Comparison of ENCODE assay signal across 8 cellular contexts in the genomic region with DNA sequence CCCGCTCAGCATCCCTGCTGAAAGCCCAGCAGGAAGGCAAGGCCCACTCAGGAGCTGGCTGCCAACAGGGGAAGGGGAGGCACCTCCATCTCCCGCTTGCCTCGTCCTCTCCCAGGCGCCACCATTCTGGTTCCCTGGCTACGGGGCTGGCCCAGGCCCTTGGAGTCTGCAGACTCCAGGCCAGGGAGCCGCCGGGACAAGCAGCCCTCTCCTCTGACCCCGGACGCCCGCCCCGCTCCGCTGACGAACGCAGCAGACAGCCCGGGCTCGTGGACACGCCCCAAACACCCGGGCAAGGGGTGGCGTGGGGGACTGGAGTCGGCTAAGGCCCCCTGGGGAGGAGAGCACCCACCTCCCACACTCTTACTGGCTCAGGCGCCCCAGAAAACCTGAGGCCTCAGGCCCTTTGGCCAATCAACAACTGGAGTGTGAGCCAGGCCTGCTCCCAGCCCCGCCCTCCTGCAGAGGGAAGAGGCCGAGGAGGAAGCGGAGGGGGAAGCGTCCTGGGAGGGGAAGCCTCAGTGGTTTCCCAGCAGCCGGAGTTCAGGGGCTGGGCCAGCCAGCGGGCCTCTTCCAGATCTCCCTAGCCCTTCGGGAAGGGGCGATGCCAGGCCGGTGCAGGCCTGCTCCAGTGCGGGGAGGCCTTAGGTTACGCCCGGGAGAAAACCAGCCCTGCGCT. TPM values are rescaled to one million over a fixed set of nuclear protein-coding genes. Genes with fewer than 3 reads are reported as not detected.
DNase-seq lines count a peak whose midpoint lies in the region; ATAC-seq and TF ChIP-seq lines count a peak whose summit lies in the region.

No MANE protein-coding gene starts in this region.

- H3K4me1 Mint-ChIP-seq in activated T-helper 2 cell treated with anti-CD3 and anti-CD28 coated beads, Interferon-gamma antibody, Interleukin-2, Interleukin-4, amounts not matched to agents 10 μg/mL and 5 μg/mL and 100 μg/mL, durations not matched to agents 14 hours and 24 hours and 36 hours (ENCODE audit: low read depth) = peaks cover 40% of the 10 kb centered on the region

- TF ChIP-seq CTCF in BE2C (IDR thresholded peaks at IDR 0.05; ENCODE audit: low read depth, low read length) = no peak

- H3K27ac Mint-ChIP-seq in activated T-helper 2 cell treated with anti-CD3 and anti-CD28 coated beads, Interferon-gamma antibody, Interleukin-2, Interleukin-4, amounts not matched to agents 10 μg/mL and 5 μg/mL and 100 μg/mL, durations not matched to agents 14 hours and 24 hours and 36 hours = peak overlapping the region; percentile 77

- peaks cover 5% of the 10 kb centered on the region for H3K36me3 Mint-ChIP-seq in activated T-helper 2 cell treated with anti-CD3 and anti-CD28 coated beads, Interferon-gamma antibody, Interleukin-2, Interleukin-4, amounts not matched to agents 10 μg/mL and 5 μg/mL and 100 μg/mL, durations not matched to agents 14 hours and 24 hours and 36 hours (ENCODE audit: low read depth)

- H3K27me3 Mint-ChIP-seq in activated T-helper 2 cell treated with anti-CD3 and anti-CD28 coated beads, Interferon-gamma antibody, Interleukin-2, Interleukin-4, amounts not matched to agents 10 μg/mL and 5 μg/mL and 100 μg/mL, durations not matched to agents 14 hours and 24 hours and 36 hours (ENCODE audit: low read depth) = no peaks in the 10 kb centered on the region

- no peaks in the 10 kb centered on the region for H3K27me3 ChIP-seq in BE2C
- H3K27me3 ChIP-seq in NT2/D1 (ENCODE audit: insufficient read depth, insufficient read length) = no peaks in the 10 kb centered on the region
- no peaks in the 10 kb centered on the region for H3K27me3 ChIP-seq in muscle layer of duodenum (ENCODE audit: low read depth, low read length)

- DNase-seq in BE2C = peak; percentile 92
- DNase-seq in NT2/D1 (ENCODE audit: low read depth, low spot score) = peak; percentile 66
- DNase-seq in activated T-helper 2 cell treated with anti-CD3 and anti-CD28 coated beads, Interferon-gamma antibody, Interleukin-2, Interleukin-4, amounts not matched to agents 10 μg/mL and 5 μg/mL and 100 μg/mL, durations not matched to agents 14 hours and 24 hours and 36 hours (ENCODE audit: low spot score) = peak; percentile 67
- DNase-seq in fibroblast of gingiva (ENCODE audit: low read depth) = peak; percentile 99
- peak; percentile 51 for DNase-seq in superior temporal gyrus (ENCODE audit: extremely low spot score)
- no peak for DNase-seq in NCI-H2081 treated with DMSO at 0.1 percent for 48 hours (lab: John Stamatoyannopoulos, UW)

- ATAC-seq in GM21529 (IDR thresholded peaks at IDR 0.05; ENCODE audit: unreplicated experiment) = peak; percentile 17

- intact Hi-C loops in activated T-helper 2 cell treated with anti-CD3 and anti-CD28 coated beads, Interferon-gamma antibody, Interleukin-2, Interleukin-4, amounts not matched to agents 10 μg/mL and 5 μg/mL and 100 μg/mL, durations not matched to agents 14 hours and 24 hours and 36 hours (cut with micrococcal nuclease) = no loop called here

- H3K36me3 ChIP-seq in BE2C = peaks cover 6% of the 10 kb centered on the region; the same call in 1 of the 2 replicates
- no peaks in the 10 kb centered on the region for H3K36me3 ChIP-seq in NT2/D1 (ENCODE audit: insufficient read depth, insufficient read length, low read length)
- peaks cover 0 to 22% of the 10 kb centered on the region in 2 donors for H3K36me3 ChIP-seq in muscle layer of duodenum (ENCODE audit: control insufficient read depth in 1 of 2, insufficient read depth in 2 of 2, low read length in 2 of 2)

- H3K9me3 ChIP-seq in BE2C (no peaks in the 10 kb centered on the region), NT2/D1 (ENCODE audit: insufficient read depth, low read length) (no peaks in the 10 kb centered on the region), muscle layer of duodenum (ENCODE audit: control insufficient read depth in 1 of 2, low read length in 2 of 2) (no peaks in the 10 kb centered on the region)

- H3K4me3 Mint-ChIP-seq in activated T-helper 2 cell treated with anti-CD3 and anti-CD28 coated beads, Interferon-gamma antibody, Interleukin-2, Interleukin-4, amounts not matched to agents 10 μg/mL and 5 μg/mL and 100 μg/mL, durations not matched to agents 14 hours and 24 hours and 36 hours (ENCODE audit: low read depth) = peak overlapping the region; percentile 50

- H3K4me1 ChIP-seq in BE2C = peaks cover 21% of the 10 kb centered on the region
- peaks cover 37% of the 10 kb centered on the region for H3K4me1 ChIP-seq in NT2/D1 (ENCODE audit: insufficient read depth, insufficient read length)
- peaks cover 37 to 44% of the 10 kb centered on the region in 2 donors for H3K4me1 ChIP-seq in muscle layer of duodenum (ENCODE audit: control insufficient read depth in 1 of 2, insufficient read depth in 2 of 2, low read length in 2 of 2)

- peak overlapping the region; percentile 34 for H3K4me3 ChIP-seq in BE2C (ENCODE audit: low read depth, low read length)
- H3K4me3 ChIP-seq in NT2/D1 (ENCODE audit: insufficient read length, low read depth) = peak overlapping the region; percentile 43
- peak overlapping the region; percentile 43 to 53 for H3K4me3 ChIP-seq in muscle layer of duodenum (ENCODE audit: low read depth in 1 of 2, low read length in 2 of 2)

- peak overlapping the region; percentile 88 for H3K9ac ChIP-seq in NT2/D1 (ENCODE audit: insufficient read length, low read depth)

- peak overlapping the region; percentile 99 for H3K27ac ChIP-seq in muscle layer of duodenum (ENCODE audit: low read length)

- no peaks in the 10 kb centered on the region for H3K9me3 Mint-ChIP-seq in activated T-helper 2 cell treated with anti-CD3 and anti-CD28 coated beads, Interferon-gamma antibody, Interleukin-2, Interleukin-4, amounts not matched to agents 10 μg/mL and 5 μg/mL and 100 μg/mL, durations not matched to agents 14 hours and 24 hours and 36 hours

RNA-seq across cellular contexts. Expression of a gene that starts 4.2 kb away (rescaled TPM):
- polyA plus RNA-seq in BE2C (2012; ENCODE audit: insufficient read depth, insufficient read length, low read depth) = 22.8 TPM
- total RNA-seq in activated T-helper 2 cell treated with anti-CD3 and anti-CD28 coated beads, Interferon-gamma antibody, Interleukin-2, Interleukin-4, amounts not matched to agents 10 μg/mL and 5 μg/mL and 100 μg/mL, durations not matched to agents 14 hours and 24 hours and 36 hours = 28.1 and 30.4 TPM in 2 replicates

RNA-seq across cellular contexts. Expression of a gene that starts 59.4 kb away (rescaled TPM):
- 53.6 TPM for polyA plus RNA-seq in BE2C (2012; ENCODE audit: insufficient read depth, insufficient read length, low read depth)
- 50.6 and 55.4 TPM in 2 replicates for total RNA-seq in activated T-helper 2 cell treated with anti-CD3 and anti-CD28 coated beads, Interferon-gamma antibody, Interleukin-2, Interleukin-4, amounts not matched to agents 10 μg/mL and 5 μg/mL and 100 μg/mL, durations not matched to agents 14 hours and 24 hours and 36 hours
